ENCODE assay signal across 17 cellular contexts in genomic region chr19:11296264-11296663, GRCh38. TPM values are rescaled to one million over a fixed set of nuclear protein-coding genes. Genes with fewer than 3 reads are reported as not detected.
DNase-seq lines count a peak whose midpoint lies in the region; ATAC-seq, FAIRE-seq and TF ChIP-seq lines count a peak whose summit lies in the region.
"Had no signal": no experiment of that assay in that cellular context is flagged by ENCODE, and none has a peak within 500 bp of the region (broad histone marks: within the 10 kb centered on the region; RNA-seq: fewer than 3 reads in every experiment).

No MANE protein-coding gene starts in this region.

- no peaks in the 10 kb centered on the region for H3K79me2 ChIP-seq in K562 (ENCODE audit: control insufficient read depth, insufficient read depth, low read length)

- H3K9ac ChIP-seq in K562 (ENCODE audit: insufficient read depth in 1 of 2, low read depth in 2 of 2, low read length in 2 of 2): no peak overlapping the region; a peak in 1 of 4 replicates

- H3K27ac ChIP-seq in HL-60 (replicated peaks) (peak overlapping the region; percentile 74), K562 (ENCODE audit: extremely low read depth, low read depth, low read length) (no peak overlapping the region), left ventricle myocardium inferior (replicated peaks) (peak overlapping the region; percentile 60)

- no peak for FAIRE-seq in K562 (lab: Jason Lieb, UNC)
- no peak for FAIRE-seq in GM12891 (lab: Jason Lieb, UNC)
- FAIRE-seq: endometrium had no signal

- H3K27me3 ChIP-seq in HL-60 (ENCODE audit: insufficient read depth, poor library complexity, severe bottlenecking) (no peaks in the 10 kb centered on the region), K562 (ENCODE audit: control insufficient read depth in 2 of 2, insufficient read depth in 2 of 2, low read length in 2 of 2) (peaks cover 26 to 44% of the 10 kb centered on the region in 2 experiments), left ventricle myocardium inferior (ENCODE audit: low read depth) (no peaks in the 10 kb centered on the region)

- CTCF ChIA-PET in K562 (lab: Yijun Ruan, JAX; ENCODE audit: low intra/inter-chr PET ratio): no interaction called here

- POLR2A ChIA-PET in K562 (lab: Yijun Ruan, JAX): interaction anchor here (0.6 to 1.2 kb wide), 5 partner anchors 10 to 36 kb away, joined by 3 to 4 read pairs (median 3); no protein-coding TSS in a partner anchor

- no peak for TF ChIP-seq RAD21 in K562 (CRISPR knock-in tag; conservative IDR thresholded peaks at IDR 0.05 in 1 of 2, IDR thresholded peaks at IDR 0.05 in 1 of 2)

- in situ Hi-C loops in K562 (cut with MboI): loop anchor here (5.0 kb wide), 2 partner anchors 81 to 141 kb away; partner anchors contain the start of genes ODAD3 and PRKCSH

- ATAC-seq in K562 (no peak), HG03520 (IDR thresholded peaks at IDR 0.05; ENCODE audit: unreplicated experiment) (no peak), HG02571 (IDR thresholded peaks at IDR 0.05; ENCODE audit: unreplicated experiment) (no peak)
- ATAC-seq: activated CD4-positive, CD25-positive, alpha-beta regulatory T cell treated with anti-CD3 and anti-CD28 coated beads, Interleukin-2, amount 50 U/mL, for 24 hours had no signal

- no peaks in the 10 kb centered on the region for H3K36me3 ChIP-seq in K562 (ENCODE audit: control insufficient read depth, insufficient read depth, low read length)
- H3K36me3 ChIP-seq in left ventricle myocardium inferior: no peaks in the 10 kb centered on the region

- TF ChIP-seq CTCF in HL-60 (IDR thresholded peaks at IDR 0.05; ENCODE audit: insufficient read depth, low read length) (no peak), K562 (IDR thresholded peaks at IDR 0.05 in 2 of 3, conservative IDR thresholded peaks at IDR 0.05 in 1 of 3; ENCODE audit: insufficient read depth in 2 of 3, low read depth in 1 of 3, low read length in 3 of 3) (no peak), left ventricle myocardium inferior (IDR thresholded peaks at IDR 0.05; ENCODE audit: borderline replicate concordance) (no peak)

- no peak for TF ChIP-seq EP300 in K562 (IDR thresholded peaks at IDR 0.05; ENCODE audit: low read length)

- BruUV-seq in K562 (replicated peaks; lab: Mats Ljungman, UMichigan): no TSS peak

- H3K4me3 ChIP-seq in HL-60 (replicated peaks; ENCODE audit: insufficient read depth, low read length) (no peak overlapping the region), K562 (no peak overlapping the region), left ventricle myocardium inferior (no peak overlapping the region)

- DNase-seq in HL-60 (ENCODE audit: low read depth in 1 of 2, low spot score in 1 of 2) (peak; percentile 35 to 70), K562 (ENCODE audit: extremely low read depth in 1 of 4, low spot score in 3 of 4) (no peak), left ventricle myocardium inferior (no peak), stromal cell of bone marrow (ENCODE audit: low read depth) (peak; percentile 16), GM12891 (ENCODE audit: insufficient read length, low spot score) (no peak), globus pallidus (ENCODE audit: low spot score) (no peak)
- DNase-seq: activated T-cell treated with anti-CD3 and anti-CD28 coated beads, Interleukin-2, amount 50 U/mL, for 24 hours; CD4-positive, CD25-positive, alpha-beta regulatory T cell; mesendoderm; NCI-H2081; stimulated activated CD4-positive, alpha-beta T cell treated with anti-CD3 and anti-CD28 coated beads, Interleukin-4, amount 100 ng/mL, for 24 hours; stimulated activated naive CD4-positive, alpha-beta T cell treated with Interleukin-2 at 50 U/mL for 16 hours had no signal

- H3K4me2 ChIP-seq in K562 (ENCODE audit: insufficient read depth, low read length): no peak overlapping the region

- H3K9me3 ChIP-seq in K562 (replicated peaks; ENCODE audit: control insufficient read depth, insufficient read depth, low read depth, low read length): no peaks in the 10 kb centered on the region
- H3K9me3 ChIP-seq in left ventricle myocardium inferior (replicated peaks): no peaks in the 10 kb centered on the region

- no peaks in the 10 kb centered on the region for H3K9me1 ChIP-seq in K562 (ENCODE audit: control insufficient read depth, insufficient read depth, low read length)

- H2AFZ ChIP-seq in K562 (ENCODE audit: low read depth, low read length): no peak overlapping the region

- 0 out of 2 replicates have a peak, but pooled peaks cover 2% of the 10 kb centered on the region for H4K20me1 ChIP-seq in K562 (replicated peaks; ENCODE audit: control insufficient read depth, insufficient read depth, low read length)

- intact Hi-C loops in K562 (cut with micrococcal nuclease): loop anchor here (10.0 kb wide), 1 partner anchor 189 kb away; the partner anchor contains the start of gene ELAVL3
- intact Hi-C loops in left ventricle myocardium inferior (cut with micrococcal nuclease): no loop called here

- no peak for TF ChIP-seq POLR2A in K562 (conservative IDR thresholded peaks at IDR 0.05)
- TF ChIP-seq POLR2A in GM12891 (IDR thresholded peaks at IDR 0.05; ENCODE audit: low read depth, low read length): no peak

- 10% methylated on average over 7 of the region's 7 CpGs for WGBS in K562 (ENCODE audit: insufficient coverage, low coverage, missing lambda C conversion rate)

- H3K4me1 ChIP-seq in K562 (replicated peaks in 1 of 2; ENCODE audit: control insufficient read depth in 2 of 2, insufficient read depth in 2 of 2, low read length in 2 of 2) (peaks cover 0 to 14% of the 10 kb centered on the region in 2 experiments; a peak in 3 of 5 replicates), left ventricle myocardium inferior (peaks cover 18% of the 10 kb centered on the region)

RNA-seq across cellular contexts. Expression of gene TSPAN16, which starts 0.3 kb away (rescaled TPM):
- not detected in 2 replicates for total RNA-seq in K562 (2011; cell fraction: chromatin; rRNA removed; ENCODE audit: low replicate concordance)
- not detected in 2 replicates for total RNA-seq in K562 (2011; cell fraction: nucleolus; rRNA removed)
- total RNA-seq in K562 (2011; cell fraction: nucleoplasm; rRNA removed): not detected in 2 replicates
- total RNA-seq in K562 (2014; rRNA removed) (not detected in 2 replicates), K562 (2014; rRNA removed; fragmentation: Illumina TruSeq; extraction: Trizol) (not detected in 2 replicates), K562 (2015; rRNA removed; fragmentation: Illumina TruSeq; extraction: Trizol) (not detected in 2 replicates), K562 (2021) (not detected in 2 replicates), left ventricle myocardium inferior (not detected)
- polyA plus RNA-seq in K562 (2011; rRNA removed) (not detected in 2 replicates), K562 (2014; fragmentation: Illumina TruSeq; extraction: Trizol) (not detected in 2 replicates), K562 (2014; fragmentation: Nextera tagmentation; extraction: Ambion mirVana) (not detected), K562 (2014; rRNA removed) (not detected in 2 replicates)
- polyA plus RNA-seq in K562 (2011; cell fraction: cytosol; rRNA removed): not detected in 2 replicates
- polyA plus RNA-seq in K562 (2011; cell fraction: nucleus; rRNA removed): not detected in 2 replicates
- polyA plus RNA-seq in K562 (2012): not detected in 2 replicates
- not detected in 2 replicates for polyA minus RNA-seq in K562 (2011; rRNA and poly(A)+ RNA removed)
- polyA minus RNA-seq in K562 (2011; cell fraction: cytosol; rRNA and poly(A)+ RNA removed): not detected in 2 replicates
- not detected in 2 replicates for polyA minus RNA-seq in K562 (2011; cell fraction: nucleus; rRNA and poly(A)+ RNA removed)
- not detected for polyA plus RNA-seq in GM12891 (2012; ENCODE audit: low read depth, missing spikeins)
- total RNA-seq: CD4-positive, CD25-positive, alpha-beta regulatory T cell; posterior vena cava had no signal
- polyA plus RNA-seq: CD4-positive, CD25-positive, alpha-beta regulatory T cell had no signal

RNA-seq across cellular contexts. Expression of gene DOCK6, which starts 33.9 kb away (rescaled TPM):
- 79.9 and 184 TPM in 2 replicates for total RNA-seq in K562 (2011; cell fraction: chromatin; rRNA removed; ENCODE audit: low replicate concordance)
- total RNA-seq in K562 (2011; cell fraction: nucleolus; rRNA removed): 88.2 and 89.2 TPM in 2 replicates
- total RNA-seq in K562 (2011; cell fraction: nucleoplasm; rRNA removed): 65.6 and 76.9 TPM in 2 replicates
- total RNA-seq in K562 (2014; rRNA removed) (3.8 and 5.7 TPM in 2 replicates), K562 (2014; rRNA removed; fragmentation: Illumina TruSeq; extraction: Trizol) (2.0 and 2.4 TPM in 2 replicates), K562 (2015; rRNA removed; fragmentation: Illumina TruSeq; extraction: Trizol) (1.9 and 2.3 TPM in 2 replicates), K562 (2021) (19.3 and 20.2 TPM in 2 replicates), left ventricle myocardium inferior (43.2 TPM)
- polyA plus RNA-seq in K562 (2011; rRNA removed) (7.0 and 14.5 TPM in 2 replicates), K562 (2014; fragmentation: Illumina TruSeq; extraction: Trizol) (4.4 and 7.3 TPM in 2 replicates), K562 (2014; fragmentation: Nextera tagmentation; extraction: Ambion mirVana) (under 1 TPM; 0.35 to 0.46 TPM), K562 (2014; rRNA removed) (10.0 and 11.8 TPM in 2 replicates)
- 8.0 and 14.5 TPM in 2 replicates for polyA plus RNA-seq in K562 (2011; cell fraction: cytosol; rRNA removed)
- 78.6 and 79.9 TPM in 2 replicates for polyA plus RNA-seq in K562 (2011; cell fraction: nucleus; rRNA removed)
- 7.9 and 22.7 TPM in 2 replicates for polyA plus RNA-seq in K562 (2012)
- polyA minus RNA-seq in K562 (2011; rRNA and poly(A)+ RNA removed): 5.3 and 5.8 TPM in 2 replicates
- 8.8 and 17.8 TPM in 2 replicates for polyA minus RNA-seq in K562 (2011; cell fraction: cytosol; rRNA and poly(A)+ RNA removed)
- 15.8 and 20.2 TPM in 2 replicates for polyA minus RNA-seq in K562 (2011; cell fraction: nucleus; rRNA and poly(A)+ RNA removed)
- 11.7 TPM for polyA plus RNA-seq in GM12891 (2012; ENCODE audit: low read depth, missing spikeins)

RNA-seq across cellular contexts. Expression of gene RAB3D, which starts 43.2 kb away (rescaled TPM):
- 3.0 and 8.8 TPM in 2 replicates for total RNA-seq in K562 (2011; cell fraction: chromatin; rRNA removed; ENCODE audit: low replicate concordance)
- 2.5 and 3.2 TPM in 2 replicates for total RNA-seq in K562 (2011; cell fraction: nucleolus; rRNA removed)
- 2.6 TPM in 2 replicates for total RNA-seq in K562 (2011; cell fraction: nucleoplasm; rRNA removed)
- total RNA-seq in K562 (2014; rRNA removed): 1.2 and 1.6 TPM in 2 replicates
- 1.3 and 1.4 TPM in 2 replicates for total RNA-seq in K562 (2014; rRNA removed; fragmentation: Illumina TruSeq; extraction: Trizol)
- total RNA-seq in K562 (2015; rRNA removed; fragmentation: Illumina TruSeq; extraction: Trizol): 1.8 and 1.9 TPM in 2 replicates
- total RNA-seq in K562 (2021): 3.3 and 4.5 TPM in 2 replicates
- polyA plus RNA-seq in K562 (2011; rRNA removed): 3.0 and 3.8 TPM in 2 replicates
- 2.6 and 3.9 TPM in 2 replicates for polyA plus RNA-seq in K562 (2011; cell fraction: cytosol; rRNA removed)
- 1.3 and 1.7 TPM in 2 replicates for polyA plus RNA-seq in K562 (2011; cell fraction: nucleus; rRNA removed)
- polyA plus RNA-seq in K562 (2012): 1.1 and 2.3 TPM in 2 replicates
- polyA plus RNA-seq in K562 (2014; fragmentation: Illumina TruSeq; extraction: Trizol): 0.89 and 1.4 TPM in 2 replicates
- 1 to 10 TPM in 1 of 2 experiments, under 1 TPM in 1; 0.34 to 1.1 TPM for polyA plus RNA-seq in K562 (2014; fragmentation: Nextera tagmentation; extraction: Ambion mirVana)
- polyA plus RNA-seq in K562 (2014; rRNA removed): 1.5 and 1.9 TPM in 2 replicates
- polyA minus RNA-seq in K562 (2011; rRNA and poly(A)+ RNA removed): 7.1 and 8.6 TPM in 2 replicates
- polyA minus RNA-seq in K562 (2011; cell fraction: cytosol; rRNA and poly(A)+ RNA removed): 2.7 and 4.4 TPM in 2 replicates
- 1.2 and 1.6 TPM in 2 replicates for polyA minus RNA-seq in K562 (2011; cell fraction: nucleus; rRNA and poly(A)+ RNA removed)
- 7.2 TPM for total RNA-seq in left ventricle myocardium inferior
- polyA plus RNA-seq in GM12891 (2012; ENCODE audit: low read depth, missing spikeins): 1.9 TPM

RNA-seq across cellular contexts. Expression of gene TMEM205, which starts 49.8 kb away (rescaled TPM):
- total RNA-seq in K562 (2011; cell fraction: chromatin; rRNA removed; ENCODE audit: low replicate concordance): 24.9 and 71.9 TPM in 2 replicates
- total RNA-seq in K562 (2011; cell fraction: nucleolus; rRNA removed): 125 and 126 TPM in 2 replicates
- 67.8 and 77.4 TPM in 2 replicates for total RNA-seq in K562 (2011; cell fraction: nucleoplasm; rRNA removed)
- total RNA-seq in K562 (2014; rRNA removed) (63.3 and 68.9 TPM in 2 replicates), K562 (2014; rRNA removed; fragmentation: Illumina TruSeq; extraction: Trizol) (21.2 and 26.1 TPM in 2 replicates), K562 (2015; rRNA removed; fragmentation: Illumina TruSeq; extraction: Trizol) (32.0 and 33.7 TPM in 2 replicates), K562 (2021) (44.1 and 45.6 TPM in 2 replicates), left ventricle myocardium inferior (77.8 TPM)
- polyA plus RNA-seq in K562 (2011; rRNA removed) (57.7 and 68.8 TPM in 2 replicates), K562 (2014; fragmentation: Illumina TruSeq; extraction: Trizol) (72.6 and 73.2 TPM in 2 replicates), K562 (2014; fragmentation: Nextera tagmentation; extraction: Ambion mirVana) (10 to 100 TPM; 21.3 to 27.3 TPM), K562 (2014; rRNA removed) (81.5 and 83.8 TPM in 2 replicates)
- polyA plus RNA-seq in K562 (2011; cell fraction: cytosol; rRNA removed): 179 and 221 TPM in 2 replicates
- polyA plus RNA-seq in K562 (2011; cell fraction: nucleus; rRNA removed): 92.4 and 97.3 TPM in 2 replicates
- 57.1 and 57.4 TPM in 2 replicates for polyA plus RNA-seq in K562 (2012)
- polyA minus RNA-seq in K562 (2011; rRNA and poly(A)+ RNA removed): 30.4 and 35.1 TPM in 2 replicates
- polyA minus RNA-seq in K562 (2011; cell fraction: cytosol; rRNA and poly(A)+ RNA removed): 26.4 and 28.5 TPM in 2 replicates
- 4.7 and 11.6 TPM in 2 replicates for polyA minus RNA-seq in K562 (2011; cell fraction: nucleus; rRNA and poly(A)+ RNA removed)
- 64.5 TPM for polyA plus RNA-seq in GM12891 (2012; ENCODE audit: low read depth, missing spikeins)

RNA-seq across cellular contexts. Expression of gene CCDC159, which starts 50.1 kb away (rescaled TPM):
- total RNA-seq in K562 (2011; cell fraction: chromatin; rRNA removed; ENCODE audit: low replicate concordance): 35.6 and 69.3 TPM in 2 replicates
- 24.6 and 29.0 TPM in 2 replicates for total RNA-seq in K562 (2011; cell fraction: nucleolus; rRNA removed)
- total RNA-seq in K562 (2011; cell fraction: nucleoplasm; rRNA removed): 35.5 and 35.6 TPM in 2 replicates
- 3.6 and 3.7 TPM in 2 replicates for total RNA-seq in K562 (2014; rRNA removed)
- total RNA-seq in K562 (2014; rRNA removed; fragmentation: Illumina TruSeq; extraction: Trizol): 3.1 and 3.9 TPM in 2 replicates
- 3.9 and 4.7 TPM in 2 replicates for total RNA-seq in K562 (2015; rRNA removed; fragmentation: Illumina TruSeq; extraction: Trizol)
- 5.9 and 7.6 TPM in 2 replicates for total RNA-seq in K562 (2021)
- 6.8 and 9.4 TPM in 2 replicates for polyA plus RNA-seq in K562 (2011; rRNA removed)
- polyA plus RNA-seq in K562 (2011; cell fraction: cytosol; rRNA removed): 5.8 and 5.9 TPM in 2 replicates
- polyA plus RNA-seq in K562 (2011; cell fraction: nucleus; rRNA removed): 52.3 and 65.7 TPM in 2 replicates
- 13.1 and 29.9 TPM in 2 replicates for polyA plus RNA-seq in K562 (2012)
- 8.9 and 10.1 TPM in 2 replicates for polyA plus RNA-seq in K562 (2014; fragmentation: Illumina TruSeq; extraction: Trizol)
- polyA plus RNA-seq in K562 (2014; fragmentation: Nextera tagmentation; extraction: Ambion mirVana): 1 to 10 TPM in 1 of 2 experiments, under 1 TPM in 1; 0.68 to 2.5 TPM
- 6.8 and 8.6 TPM in 2 replicates for polyA plus RNA-seq in K562 (2014; rRNA removed)
- polyA minus RNA-seq in K562 (2011; rRNA and poly(A)+ RNA removed): 2.1 and 3.3 TPM in 2 replicates
- polyA minus RNA-seq in K562 (2011; cell fraction: cytosol; rRNA and poly(A)+ RNA removed): not detected in 2 replicates
- 14.4 and 14.7 TPM in 2 replicates for polyA minus RNA-seq in K562 (2011; cell fraction: nucleus; rRNA and poly(A)+ RNA removed)
- 24.5 TPM for total RNA-seq in left ventricle myocardium inferior
- 20.4 TPM for polyA plus RNA-seq in GM12891 (2012; ENCODE audit: low read depth, missing spikeins)

Comparison
In these comparisons a context has a peak if more than half of its experiments do, and no peak if none do; other contexts are left out.
1. DNase-seq: peak in HL-60 (2 of 2) and stromal cell of bone marrow (single experiment); none in K562 (0 of 4), left ventricle myocardium inferior (single experiment), GM12891 (single experiment) and globus pallidus (single experiment).